In genomic region chr3:122991236-122991985, GRCh38 we compare ENCODE assay signal across 22 cellular contexts. TPM values are rescaled to one million over a fixed set of nuclear protein-coding genes. Genes with fewer than 3 reads are reported as not detected.
DNase-seq lines count a peak whose midpoint lies in the region; ATAC-seq, FAIRE-seq and TF ChIP-seq lines count a peak whose summit lies in the region.
"Had no signal": no experiment of that assay in that cellular context is flagged by ENCODE, and none has a peak within 500 bp of the region (broad histone marks: within the 10 kb centered on the region; RNA-seq: fewer than 3 reads in every experiment).

No MANE protein-coding gene starts in this region.

- RAD21 ChIA-PET in GM12878 (lab: Charles Lee; ENCODE audit: unreplicated experiment) = no interaction called here

- H3K36me3 Mint-ChIP-seq in glutamatergic neuron (ENCODE audit: unreplicated experiment) = no peaks in the 10 kb centered on the region
- H3K36me3 Mint-ChIP-seq: CD14-positive monocyte had no signal

- H3K4me1 ChIP-seq in GM12878 (ENCODE audit: control insufficient read depth, insufficient read depth, low read length) = no peaks in the 10 kb centered on the region

- POLR2A ChIA-PET in GM12878 (lab: Charles Lee) = no interaction called here

- H3K4me3 ChIP-seq in GM12878 = no peak overlapping the region
- H3K4me3 ChIP-seq: GM23338 had no signal

- TF ChIP-seq CTCF in GM12878 (IDR thresholded peaks at IDR 0.05 in 2 of 3, conservative IDR thresholded peaks at IDR 0.05 in 1 of 3; ENCODE audit: control insufficient read depth in 2 of 3, extremely low read depth in 1 of 3, insufficient read depth in 1 of 3, low read depth in 3 of 3, low read length in 3 of 3) = no peak
- TF ChIP-seq CTCF in glutamatergic neuron (IDR thresholded peaks at IDR 0.05; ENCODE audit: partially characterized antibody, unreplicated experiment) = no peak

- no peak overlapping the region for H3K9ac ChIP-seq in GM12878 (ENCODE audit: control insufficient read depth, insufficient read depth, low read length)
- H3K9ac ChIP-seq: SK-N-SH had no signal

- no peak overlapping the region for H3K27ac Mint-ChIP-seq in glutamatergic neuron (ENCODE audit: unreplicated experiment)
- H3K27ac Mint-ChIP-seq: CD14-positive monocyte, GM23338 had no signal

- peaks cover 26% of the 10 kb centered on the region for H3K27me3 Mint-ChIP-seq in glutamatergic neuron (ENCODE audit: unreplicated experiment)

- no peaks in the 10 kb centered on the region for H3K9me3 ChIP-seq in GM12878 (replicated peaks; ENCODE audit: control insufficient read depth, insufficient read depth, low read length)
- H3K9me3 ChIP-seq: SK-N-SH had no signal

- no peak for FAIRE-seq in GM12878 (lab: Jason Lieb, UNC)

- no peaks in the 10 kb centered on the region for H3K79me2 ChIP-seq in GM12878 (ENCODE audit: control insufficient read depth, insufficient read depth, low read length)

- DNase-seq in NCI-H1694 (lab: John Stamatoyannopoulos, UW) = peak; percentile 12
- DNase-seq in NCI-H1694 treated with DMSO at 0.1 percent for 48 hours (lab: John Stamatoyannopoulos, UW) = no peak
- DNase-seq in GM12878 (ENCODE audit: low read depth, low spot score) = no peak
- no peak for DNase-seq in glutamatergic neuron
- DNase-seq in activated naive CD4-positive, alpha-beta T cell treated with Interleukin-2 at 50 U/mL for 16 hours = no peak
- DNase-seq in anterior cingulate cortex (lab: John Stamatoyannopoulos, UW) = no peak
- DNase-seq in hypothalamus (lab: John Stamatoyannopoulos, UW) = no peak
- DNase-seq in stimulated activated CD4-positive, alpha-beta T cell treated with anti-CD3 and anti-CD28 coated beads, Interleukin-2, amount 100 ng/mL, for 48 hours = no peak
- DNase-seq: 8988T, HCEC 1CT, KG1, NCI-H1092, NCI-H1436, NCI-H2029 treated with DMSO at 0.1 percent for 48 hours, NCI-H446, NCI-H748 treated with DMSO at 0.1 percent for 48 hours, SIG-M5, SK-N-SH had no signal

- H4K20me1 ChIP-seq in GM12878 (ENCODE audit: control insufficient read depth, insufficient read depth) = no peaks in the 10 kb centered on the region

- SMC1A ChIA-PET in GM12878 (lab: Charles Lee; ENCODE audit: uncharacterized antibody, unreplicated experiment) = no interaction called here

- CTCF ChIA-PET in GM12878 (lab: Yijun Ruan, JAX) = no interaction called here

- H3K4me2 ChIP-seq in GM12878 (ENCODE audit: control insufficient read depth, insufficient read depth) = no peak overlapping the region
- H3K4me2 ChIP-seq: GM23338, SK-N-SH had no signal

- TF ChIP-seq RAD21 in GM12878 (IDR thresholded peaks at IDR 0.05; ENCODE audit: insufficient read depth, low read depth, low read length) = no peak

- in situ Hi-C loops in GM12878 (cut with MboI) = no loop called here

- WGBS in GM12878 (ENCODE audit: insufficient coverage, insufficient replicate concordance, low lambda C conversion rate, missing lambda C conversion rate) = 21% methylated on average over 8 of the region's 8 CpGs

- no peak for TF ChIP-seq POLR2A in GM12878 (IDR thresholded peaks at IDR 0.05; ENCODE audit: low read depth, low read length)

- no peak overlapping the region for H2AFZ ChIP-seq in GM12878 (ENCODE audit: control insufficient read depth, low read depth, low read length)
- H2AFZ ChIP-seq: GM23338 had no signal

- no peaks in the 10 kb centered on the region for H3K36me3 ChIP-seq in GM12878 (ENCODE audit: control insufficient read depth in 2 of 2, insufficient read depth in 2 of 2, low read length in 1 of 2)

- H3K4me3 Mint-ChIP-seq in glutamatergic neuron (ENCODE audit: unreplicated experiment) = peak overlapping the region; percentile 38
- H3K4me3 Mint-ChIP-seq: GM23338 had no signal

- no peak for ATAC-seq in GM12878
- ATAC-seq: GM23338 had no signal

- BruUV-seq in GM12878 (replicated peaks; lab: Mats Ljungman, UMichigan) = no TSS peak

- no peak overlapping the region for H3K27ac ChIP-seq in GM12878 (ENCODE audit: control insufficient read depth, insufficient read depth)
- H3K27ac ChIP-seq: HL-60 had no signal

- H3K4me1 Mint-ChIP-seq in glutamatergic neuron (ENCODE audit: low read depth, unreplicated experiment) = peaks cover 63% of the 10 kb centered on the region

- peaks cover 28% of the 10 kb centered on the region for H3K9me3 Mint-ChIP-seq in glutamatergic neuron (ENCODE audit: unreplicated experiment)
- H3K9me3 Mint-ChIP-seq: CD14-positive monocyte, GM23338 had no signal

- TF ChIP-seq EP300 in GM12878 (IDR thresholded peaks at IDR 0.05; ENCODE audit: borderline replicate concordance in 1 of 2, control insufficient read depth in 1 of 2, low read depth in 2 of 2, low read length in 2 of 2) = no peak

- H3K27me3 ChIP-seq in GM12878 (replicated peaks in 1 of 2; ENCODE audit: control insufficient read depth in 2 of 2, insufficient read depth in 2 of 2, low read length in 1 of 2) = peaks cover 2% of the 10 kb centered on the region in 2 experiments; a peak in 3 of 4 replicates

- intact Hi-C loops in GM12878 (cut with micrococcal nuclease; ENCODE audit: unreplicated experiment) = no loop called here

TF ChIP-seq in GM12878, 131 proteins besides CTCF, POLR2A, EP300 and RAD21:
- TF ChIP-seq MEF2B (IDR thresholded peaks at IDR 0.05; ENCODE audit: partially characterized antibody, poor library complexity, severe bottlenecking) = peak; percentile 14
- TF ChIP-seq TARDBP (IDR thresholded peaks at IDR 0.05; ENCODE audit: borderline replicate concordance) = no peak

RNA-seq across cellular contexts. Expression of gene SEMA5B, which starts 36.2 kb away (rescaled TPM):
- total RNA-seq in GM12878 (2013; cell fraction: nucleolus; rRNA removed) = not detected in 2 replicates
- total RNA-seq in GM12878 (2014; rRNA removed) (not detected in 2 replicates), GM12878 (2014; rRNA removed; fragmentation: Illumina TruSeq; extraction: Trizol) (not detected in 2 replicates), GM12878 (2021) (not detected in 2 replicates), glutamatergic neuron (ENCODE audit: unreplicated experiment) (61.1 TPM)
- polyA plus RNA-seq in GM12878 (2011; ENCODE audit: low read depth) = 0.13 TPM
- polyA plus RNA-seq in GM12878 (2011; rRNA removed) (0.05 TPM in 1 of 2 replicates, not detected in the other), GM12878 (2014; fragmentation: Illumina TruSeq; extraction: Trizol) (not detected in 2 replicates), GM12878 (2014; fragmentation: Nextera tagmentation; extraction: Ambion mirVana) (not detected), GM12878 (2014; rRNA removed) (not detected in 2 replicates), GM12878 (2016; fragmentation: Nextera tagmentation; extraction: Ambion mirVana) (not detected)
- polyA plus RNA-seq in GM12878 (2011; cell fraction: cytosol; rRNA removed) = 0.03 TPM in 2 replicates
- polyA plus RNA-seq in GM12878 (2011; cell fraction: nucleus; rRNA removed) = 0.04 TPM in 1 of 2 replicates, not detected in the other
- polyA plus RNA-seq in GM12878 (2012) = 0.06 TPM in 1 of 2 replicates, not detected in the other
- not detected in 2 replicates for polyA minus RNA-seq in GM12878 (2011; rRNA and poly(A)+ RNA removed)
- not detected in 2 replicates for polyA minus RNA-seq in GM12878 (2011; cell fraction: cytosol; rRNA and poly(A)+ RNA removed)
- polyA minus RNA-seq in GM12878 (2011; cell fraction: nucleus; rRNA and poly(A)+ RNA removed) = not detected in 2 replicates
- total RNA-seq: HT1080 had no signal
- polyA plus RNA-seq: CD14-positive monocyte had no signal

Comparison
In these comparisons a context has a peak if more than half of its experiments do, and no peak if none do; other contexts are left out.
1. RNA of gene SEMA5B, which starts 36.2 kb away (total RNA-seq): 61.1 TPM in glutamatergic neuron (single experiment); not detected in GM12878; every median in the first group is over 10 times any median in the second.